In genomic region chr10:43211431-43212042, GRCh38 we compare ENCODE assay signal across 23 cellular contexts. TPM values are rescaled to one million over a fixed set of nuclear protein-coding genes. Genes with fewer than 3 reads are reported as not detected.
A peak's percentile ranks its signal among the peaks of the same experiment; 100 is the strongest.
DNase-seq lines count a peak whose midpoint lies in the region; ATAC-seq and TF ChIP-seq lines count a peak whose summit lies in the region.
"Had no signal": no experiment of that assay in that cellular context is flagged by ENCODE, and none has a peak within 500 bp of the region (broad histone marks: within the 10 kb centered on the region; RNA-seq: fewer than 3 reads in every experiment).

No MANE protein-coding gene starts in this region.

- peak overlapping the region; percentile 49 for H3K27ac Mint-ChIP-seq in effector memory CD8-positive, alpha-beta T cell
- H3K27ac Mint-ChIP-seq: activated naive CD4-positive, alpha-beta T cell treated with anti-CD3 and anti-CD28 coated beads, Interleukin-2, amount 50 U/mL, for 24 hours; dendritic cell treated with granulocyte-macrophage colony-stimulating factor and Interleukin-4, amounts not matched to agents 40 ng/mL and 50 ng/mL, for 4 days; mesothelial cell of epicardium; stimulated activated naive B cell treated with anti-CD40 and anti-IgM and Interleukin-4, amounts not matched to agents 10 μg/mL and 1 μg/mL and 100 μg/mL, for 72 hours had no signal

- H3K4me3 Mint-ChIP-seq in activated T-cell treated with anti-CD3 and anti-CD28 coated beads, Interleukin-2, amount 50 U/mL, for 4 hours: no peak overlapping the region
- no peak overlapping the region for H3K4me3 Mint-ChIP-seq in effector memory CD8-positive, alpha-beta T cell
- H3K4me3 Mint-ChIP-seq: activated naive CD4-positive, alpha-beta T cell treated with anti-CD3 and anti-CD28 coated beads, Interleukin-2, amount 50 U/mL, for 24 hours; CD4-positive, alpha-beta memory T cell; dendritic cell treated with granulocyte-macrophage colony-stimulating factor and Interleukin-4, amounts not matched to agents 40 ng/mL and 50 ng/mL, for 4 days; mesothelial cell of epicardium; naive thymus-derived CD8-positive, alpha-beta T cell; stimulated activated naive B cell treated with anti-CD40 and anti-IgM and Interleukin-4, amounts not matched to agents 10 μg/mL and 1 μg/mL and 100 μg/mL, for 72 hours had no signal

- peak overlapping the region in 1 of 11 experiments; percentile 7; a peak in 1 of 22 replicates for H3K9ac ChIP-seq in BLaER1 treated with 17β-estradiol and CSF1 and Interleukin-3, amounts not matched to agents 10 nM and 100 nM

- peak; percentile 13 for DNase-seq in activated T-cell treated with anti-CD3 and anti-CD28 coated beads, Interleukin-2, amount 50 U/mL, for 1 hour
- no peak for DNase-seq in activated T-cell treated with anti-CD3 and anti-CD28 coated beads, Interleukin-2, amount 50 U/mL, for 4 hours
- DNase-seq in effector memory CD8-positive, alpha-beta T cell: no peak
- DNase-seq in sigmoid colon (peak; percentile 60), NCI-H446 treated with DMSO at 0.1 percent for 48 hours (lab: John Stamatoyannopoulos, UW) (no peak), SW 1271 (lab: John Stamatoyannopoulos, UW) (no peak), NCI-H2171 (lab: John Stamatoyannopoulos, UW) (no peak)
- DNase-seq: activated CD4-positive, alpha-beta T cell treated with anti-CD3 and anti-CD28 coated beads for 4 hours; CD4-positive, alpha-beta memory T cell; NCI-H1436; NCI-H2081 treated with DMSO at 0.1 percent for 48 hours; retina; stimulated activated naive B cell treated with anti-CD40 and anti-IgM and Interleukin-4, amounts not matched to agents 10 μg/mL and 1 μg/mL and 100 μg/mL, for 72 hours had no signal

- H3K9me3 ChIP-seq in BLaER1 treated with 17β-estradiol and CSF1 and Interleukin-3, amounts not matched to agents 10 nM and 100 nM (replicated peaks in 1 of 11): no peaks in the 10 kb centered on the region
- H3K9me3 ChIP-seq in sigmoid colon: no peaks in the 10 kb centered on the region
- H3K9me3 ChIP-seq: ascending aorta, esophagus muscularis mucosa had no signal

- peaks cover 8 to 78% (median 67%) of the 10 kb centered on the region in 10 experiments for H3K4me1 ChIP-seq in BLaER1 treated with 17β-estradiol and CSF1 and Interleukin-3, amounts not matched to agents 10 nM and 100 nM
- peaks cover 0 to 10% (median 6%) of the 10 kb centered on the region in 4 donors for H3K4me1 ChIP-seq in sigmoid colon
- H3K4me1 ChIP-seq: ascending aorta, foreskin keratinocyte had no signal

- H3K4me3 ChIP-seq in BLaER1 treated with 17β-estradiol and CSF1 and Interleukin-3, amounts not matched to agents 10 nM and 100 nM: no peak overlapping the region
- H3K4me3 ChIP-seq in sigmoid colon: no peak overlapping the region
- H3K4me3 ChIP-seq: ascending aorta, esophagus muscularis mucosa had no signal

- no peaks in the 10 kb centered on the region for H3K36me3 Mint-ChIP-seq in activated T-cell treated with anti-CD3 and anti-CD28 coated beads, Interleukin-2, amount 50 U/mL, for 4 hours (ENCODE audit: insufficient read depth)
- peaks cover 7% of the 10 kb centered on the region for H3K36me3 Mint-ChIP-seq in effector memory CD8-positive, alpha-beta T cell (ENCODE audit: insufficient read depth)
- H3K36me3 Mint-ChIP-seq: activated naive CD4-positive, alpha-beta T cell treated with anti-CD3 and anti-CD28 coated beads, Interleukin-2, amount 50 U/mL, for 24 hours; CD4-positive, alpha-beta memory T cell; mesothelial cell of epicardium; naive thymus-derived CD8-positive, alpha-beta T cell; stimulated activated naive B cell treated with anti-CD40 and anti-IgM and Interleukin-4, amounts not matched to agents 10 μg/mL and 1 μg/mL and 100 μg/mL, for 72 hours had no signal

- H3K9me3 Mint-ChIP-seq in activated T-cell treated with anti-CD3 and anti-CD28 coated beads, Interleukin-2, amount 50 U/mL, for 4 hours: no peaks in the 10 kb centered on the region
- H3K9me3 Mint-ChIP-seq in effector memory CD8-positive, alpha-beta T cell: no peaks in the 10 kb centered on the region
- H3K9me3 Mint-ChIP-seq: activated naive CD4-positive, alpha-beta T cell treated with anti-CD3 and anti-CD28 coated beads, Interleukin-2, amount 50 U/mL, for 24 hours; CD4-positive, alpha-beta memory T cell; dendritic cell treated with granulocyte-macrophage colony-stimulating factor and Interleukin-4, amounts not matched to agents 40 ng/mL and 50 ng/mL, for 4 days; mesothelial cell of epicardium; naive thymus-derived CD8-positive, alpha-beta T cell; stimulated activated naive B cell treated with anti-CD40 and anti-IgM and Interleukin-4, amounts not matched to agents 10 μg/mL and 1 μg/mL and 100 μg/mL, for 72 hours had no signal

- no peak overlapping the region; a peak in 1 of 22 replicates for H3K27ac ChIP-seq in BLaER1 treated with 17β-estradiol and CSF1 and Interleukin-3, amounts not matched to agents 10 nM and 100 nM
- H3K27ac ChIP-seq in sigmoid colon: peak overlapping the region in 1 of 4 donors; percentile 32
- H3K27ac ChIP-seq: ascending aorta, esophagus muscularis mucosa, foreskin keratinocyte had no signal

- 83 to 87% methylated on average over 8 of the region's 8 CpGs for WGBS in sigmoid colon, 2 donors

- intact Hi-C loops in sigmoid colon (cut with DNase I): no loop called here

- peaks cover 0 to 6% (median 0%) of the 10 kb centered on the region in 11 experiments; a peak in 2 of 22 replicates for H4K20me1 ChIP-seq in BLaER1 treated with 17β-estradiol and CSF1 and Interleukin-3, amounts not matched to agents 10 nM and 100 nM

- H3K4me2 ChIP-seq in BLaER1 treated with 17β-estradiol and CSF1 and Interleukin-3, amounts not matched to agents 10 nM and 100 nM: peak overlapping the region; percentile 39 to 69 (median 54); a peak in 19 of 22 replicates

- H3K27me3 ChIP-seq in BLaER1 treated with 17β-estradiol and CSF1 and Interleukin-3, amounts not matched to agents 10 nM and 100 nM: no peaks in the 10 kb centered on the region
- no peaks in the 10 kb centered on the region for H3K27me3 ChIP-seq in sigmoid colon
- H3K27me3 ChIP-seq: ascending aorta had no signal

- no peak for TF ChIP-seq CTCF in sigmoid colon (IDR thresholded peaks at IDR 0.05)

- ATAC-seq in activated T-cell treated with anti-CD3 and anti-CD28 coated beads, Interleukin-2, amount 50 U/mL, for 4 hours: no peak
- no peak for ATAC-seq in effector memory CD8-positive, alpha-beta T cell (replicated peaks)
- ATAC-seq: naive thymus-derived CD8-positive, alpha-beta T cell had no signal

- no peaks in the 10 kb centered on the region for H3K36me3 ChIP-seq in BLaER1 treated with 17β-estradiol and CSF1 and Interleukin-3, amounts not matched to agents 10 nM and 100 nM
- H3K36me3 ChIP-seq in sigmoid colon: no peaks in the 10 kb centered on the region
- H3K36me3 ChIP-seq: ascending aorta, esophagus muscularis mucosa had no signal

- no peak for TF ChIP-seq POLR2A in sigmoid colon (IDR thresholded peaks at IDR 0.05)

- H3K27me3 Mint-ChIP-seq in activated T-cell treated with anti-CD3 and anti-CD28 coated beads, Interleukin-2, amount 50 U/mL, for 4 hours (ENCODE audit: low read depth): no peaks in the 10 kb centered on the region
- no peaks in the 10 kb centered on the region for H3K27me3 Mint-ChIP-seq in effector memory CD8-positive, alpha-beta T cell
- H3K27me3 Mint-ChIP-seq: activated naive CD4-positive, alpha-beta T cell treated with anti-CD3 and anti-CD28 coated beads, Interleukin-2, amount 50 U/mL, for 24 hours; CD4-positive, alpha-beta memory T cell; dendritic cell treated with granulocyte-macrophage colony-stimulating factor and Interleukin-4, amounts not matched to agents 40 ng/mL and 50 ng/mL, for 4 days; naive thymus-derived CD8-positive, alpha-beta T cell; stimulated activated naive B cell treated with anti-CD40 and anti-IgM and Interleukin-4, amounts not matched to agents 10 μg/mL and 1 μg/mL and 100 μg/mL, for 72 hours had no signal

- H3K4me1 Mint-ChIP-seq in activated T-cell treated with anti-CD3 and anti-CD28 coated beads, Interleukin-2, amount 50 U/mL, for 4 hours (ENCODE audit: low read depth): no peaks in the 10 kb centered on the region
- peaks cover 14 to 32% of the 10 kb centered on the region in 2 donors for H3K4me1 Mint-ChIP-seq in effector memory CD8-positive, alpha-beta T cell (ENCODE audit: low read depth in 2 of 2)
- H3K4me1 Mint-ChIP-seq: activated naive CD4-positive, alpha-beta T cell treated with anti-CD3 and anti-CD28 coated beads, Interleukin-2, amount 50 U/mL, for 24 hours; CD4-positive, alpha-beta memory T cell; mesothelial cell of epicardium; naive thymus-derived CD8-positive, alpha-beta T cell had no signal

- TF ChIP-seq EP300 in sigmoid colon (IDR thresholded peaks at IDR 0.05): no peak

RNA-seq across cellular contexts. Expression of gene RASGEF1A, which starts 55.3 kb away (rescaled TPM):
- under 1 TPM; 0.29 to 0.60 (median 0.38) TPM for total RNA-seq in activated T-cell treated with anti-CD3 and anti-CD28 coated beads, Interleukin-2, amount 50 U/mL, for 4 hours
- total RNA-seq in sigmoid colon: 1 to 10 TPM in 1 of 4 donors, under 1 TPM in 3; 0.27 to 2.5 (median 0.34) TPM
- polyA plus RNA-seq in sigmoid colon: 1 to 10 TPM in 1 of 3 donors, under 1 TPM in 2; 0.46 to 1.6 (median 0.60) TPM
- total RNA-seq: A172, ascending aorta, osteocyte had no signal

Comparison
In these comparisons a context has a peak if more than half of its experiments do, and no peak if none do; other contexts are left out.
1. DNase-seq: peak in activated T-cell treated with anti-CD3 and anti-CD28 coated beads, Interleukin-2, amount 50 U/mL, for 1 hour (single experiment) and sigmoid colon (single experiment); none in activated T-cell treated with anti-CD3 and anti-CD28 coated beads, Interleukin-2, amount 50 U/mL, for 4 hours (single experiment), effector memory CD8-positive, alpha-beta T cell (0 of 3), NCI-H446 treated with DMSO at 0.1 percent for 48 hours (single experiment), SW 1271 (0 of 2) and NCI-H2171 (single experiment).